ENCODE assay signal across 36 cellular contexts in the genomic region with DNA sequence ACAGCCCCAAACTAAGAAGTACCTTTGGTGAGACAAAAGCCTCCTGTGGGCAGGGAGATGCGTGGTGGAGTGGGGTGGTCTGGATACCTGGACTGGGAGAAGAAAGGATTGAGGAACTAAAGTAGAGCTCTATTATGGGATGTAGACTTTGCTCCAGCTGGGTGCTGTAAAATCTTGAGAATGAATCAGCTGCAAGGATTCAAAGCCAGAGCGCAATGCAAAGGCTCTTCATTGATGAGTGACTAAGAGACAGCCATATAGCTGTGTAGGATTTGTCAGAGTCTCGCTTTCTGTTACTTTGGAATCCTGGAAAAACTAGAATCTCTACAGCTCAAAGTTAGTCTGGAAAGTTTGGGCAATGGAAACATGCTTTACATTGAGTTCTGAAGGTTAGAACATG.
"Had no signal": no experiment of that assay in that cellular context is flagged by ENCODE, and none has a peak within 500 bp of the region (broad histone marks: within the 10 kb centered on the region; RNA-seq: fewer than 3 reads in every experiment).

No MANE protein-coding gene starts in this region.

- DNase-seq: activated CD4-positive, alpha-beta memory T cell treated with anti-CD3 and anti-CD28 coated beads for 36 hours; activated CD4-positive, alpha-beta T cell treated with anti-CD3 and anti-CD28 coated beads for 36 hours; activated CD4-positive, alpha-beta T cell treated with anti-CD3 and anti-CD28 coated beads, Interleukin-2, amount 10 ng/mL, durations not matched to agents 24 days and 14 days; activated CD4-positive, CD25-positive, alpha-beta regulatory T cell; activated CD4-positive, CD25-positive, alpha-beta regulatory T cell treated with anti-CD3 and anti-CD28 coated beads, Interleukin-2, amount 50 U/mL, for 72 hours; activated CD8-positive, alpha-beta memory T cell treated with anti-CD3 and anti-CD28 coated beads, Interleukin-2, amount 10 ng/mL, durations not matched to agents 7 days and 5 days; activated CD8-positive, alpha-beta memory T cell treated with anti-CD3 and anti-CD28 coated beads, Interleukin-2, amount 50 U/mL, for 4 hours; activated CD8-positive, alpha-beta T cell treated with anti-CD3 and anti-CD28 coated beads, Interleukin-2, amount 10 ng/mL, durations not matched to agents 7 days and 5 days; activated effector memory CD4-positive, alpha-beta T cell treated with anti-CD3 and anti-CD28 coated beads, Interleukin-2, amount 50 U/mL, for 16 hours; activated naive CD4-positive, alpha-beta T cell treated with anti-CD3 and anti-CD28 coated beads for 36 hours; activated naive CD8-positive, alpha-beta T cell treated with anti-CD3 and anti-CD28 coated beads for 36 hours; activated naive CD8-positive, alpha-beta T cell treated with anti-CD3 and anti-CD28 coated beads, Interleukin-2, amount 50 U/mL, for 24 hours; activated T-cell treated with anti-CD3 and anti-CD28 coated beads, Interleukin-2, amount 50 U/mL, for 1 hour; activated T-cell treated with anti-CD3 and anti-CD28 coated beads, Interleukin-2, amount 50 U/mL, for 48 hours; adrenal gland; amygdala; aorta; dorsolateral prefrontal cortex; effector memory CD4-positive, alpha-beta T cell; esophagus squamous epithelium; foreskin melanocyte; heart right ventricle; T-helper 1 cell; T-helper 17 cell; T1000 had no signal

- H3K27me3 Mint-ChIP-seq: activated CD4-positive, alpha-beta memory T cell treated with anti-CD3 and anti-CD28 coated beads for 36 hours; activated CD4-positive, alpha-beta T cell treated with anti-CD3 and anti-CD28 coated beads for 36 hours; activated CD4-positive, alpha-beta T cell treated with anti-CD3 and anti-CD28 coated beads, Interleukin-2, amount 10 ng/mL, durations not matched to agents 24 days and 14 days; activated CD8-positive, alpha-beta memory T cell treated with anti-CD3 and anti-CD28 coated beads, Interleukin-2, amount 10 ng/mL, durations not matched to agents 7 days and 5 days; activated naive CD4-positive, alpha-beta T cell treated with anti-CD3 and anti-CD28 coated beads, Interleukin-2, amount 50 U/mL, for 24 hours; activated naive CD8-positive, alpha-beta T cell treated with anti-CD3 and anti-CD28 coated beads for 36 hours; activated naive CD8-positive, alpha-beta T cell treated with anti-CD3 and anti-CD28 coated beads, Interleukin-2, amount 50 U/mL, for 24 hours; brain; central memory CD8-positive, alpha-beta T cell; dendritic cell treated with granulocyte-macrophage colony-stimulating factor and Interleukin-4, amounts not matched to agents 40 ng/mL and 50 ng/mL, for 4 days; T-helper 17 cell had no signal

- H3K4me3 Mint-ChIP-seq: activated CD4-positive, alpha-beta memory T cell treated with anti-CD3 and anti-CD28 coated beads for 36 hours; activated CD4-positive, alpha-beta T cell treated with anti-CD3 and anti-CD28 coated beads for 36 hours; activated CD4-positive, alpha-beta T cell treated with anti-CD3 and anti-CD28 coated beads, Interleukin-2, amount 10 ng/mL, durations not matched to agents 24 days and 14 days; activated CD8-positive, alpha-beta memory T cell treated with anti-CD3 and anti-CD28 coated beads, Interleukin-2, amount 10 ng/mL, durations not matched to agents 7 days and 5 days; activated CD8-positive, alpha-beta T cell treated with anti-CD3 and anti-CD28 coated beads, Interleukin-2, amount 10 ng/mL, durations not matched to agents 7 days and 5 days; activated naive CD4-positive, alpha-beta T cell treated with anti-CD3 and anti-CD28 coated beads for 36 hours; activated naive CD4-positive, alpha-beta T cell treated with anti-CD3 and anti-CD28 coated beads, Interleukin-2, amount 50 U/mL, for 24 hours; activated naive CD8-positive, alpha-beta T cell treated with anti-CD3 and anti-CD28 coated beads for 36 hours; activated naive CD8-positive, alpha-beta T cell treated with anti-CD3 and anti-CD28 coated beads, Interleukin-2, amount 50 U/mL, for 24 hours; activated T-helper 1 cell treated with anti-CD3 and anti-CD28 coated beads, Interleukin-12 subunit alpha, Interleukin-12 subunit beta, Interleukin-2, Interleukin-4 antibody, amounts not matched to agents 30 ng/mL and 10 ng/mL and 1 ng/mL, durations not matched to agents 14 hours and 24 hours and 36 hours; brain; central memory CD8-positive, alpha-beta T cell; dendritic cell treated with granulocyte-macrophage colony-stimulating factor and Interleukin-4, amounts not matched to agents 40 ng/mL and 50 ng/mL, for 4 days; T-helper 17 cell; T-helper 2 cell treated with Interferon-gamma antibody and Interleukin-4, amounts not matched to agents 5 μg/mL and 100 μg/mL, for 36 hours had no signal

- H3K36me3 Mint-ChIP-seq: activated CD4-positive, alpha-beta memory T cell treated with anti-CD3 and anti-CD28 coated beads for 36 hours; activated CD8-positive, alpha-beta memory T cell treated with anti-CD3 and anti-CD28 coated beads, Interleukin-2, amount 10 ng/mL, durations not matched to agents 7 days and 5 days; activated naive CD4-positive, alpha-beta T cell treated with anti-CD3 and anti-CD28 coated beads, Interleukin-2, amount 50 U/mL, for 24 hours; activated naive CD8-positive, alpha-beta T cell treated with anti-CD3 and anti-CD28 coated beads for 36 hours; brain had no signal

- H3K4me3 ChIP-seq: adrenal gland, breast epithelium, coronary artery, dorsolateral prefrontal cortex, esophagus squamous epithelium, gastroesophageal sphincter, heart right ventricle had no signal

- H3K9me3 Mint-ChIP-seq: activated naive CD8-positive, alpha-beta T cell treated with anti-CD3 and anti-CD28 coated beads for 36 hours; activated naive CD8-positive, alpha-beta T cell treated with anti-CD3 and anti-CD28 coated beads, Interleukin-2, amount 50 U/mL, for 24 hours; dendritic cell treated with granulocyte-macrophage colony-stimulating factor and Interleukin-4, amounts not matched to agents 40 ng/mL and 50 ng/mL, for 4 days had no signal

- H3K27ac Mint-ChIP-seq: activated CD4-positive, alpha-beta memory T cell treated with anti-CD3 and anti-CD28 coated beads for 36 hours; activated CD4-positive, alpha-beta T cell treated with anti-CD3 and anti-CD28 coated beads for 36 hours; activated CD4-positive, alpha-beta T cell treated with anti-CD3 and anti-CD28 coated beads, Interleukin-2, amount 10 ng/mL, durations not matched to agents 24 days and 14 days; activated CD8-positive, alpha-beta memory T cell treated with anti-CD3 and anti-CD28 coated beads, Interleukin-2, amount 10 ng/mL, durations not matched to agents 7 days and 5 days; activated CD8-positive, alpha-beta T cell treated with anti-CD3 and anti-CD28 coated beads, Interleukin-2, amount 10 ng/mL, durations not matched to agents 7 days and 5 days; activated naive CD4-positive, alpha-beta T cell treated with anti-CD3 and anti-CD28 coated beads for 36 hours; activated naive CD4-positive, alpha-beta T cell treated with anti-CD3 and anti-CD28 coated beads, Interleukin-2, amount 50 U/mL, for 24 hours; activated naive CD8-positive, alpha-beta T cell treated with anti-CD3 and anti-CD28 coated beads for 36 hours; activated naive CD8-positive, alpha-beta T cell treated with anti-CD3 and anti-CD28 coated beads, Interleukin-2, amount 50 U/mL, for 24 hours; activated T-helper 1 cell treated with anti-CD3 and anti-CD28 coated beads, Interleukin-12 subunit alpha, Interleukin-12 subunit beta, Interleukin-2, Interleukin-4 antibody, amounts not matched to agents 30 ng/mL and 10 ng/mL and 1 ng/mL, durations not matched to agents 14 hours and 24 hours and 36 hours; activated T-helper 2 cell treated with anti-CD3 and anti-CD28 coated beads, Interferon-gamma antibody, Interleukin-2, Interleukin-4, amounts not matched to agents 10 μg/mL and 5 μg/mL and 100 μg/mL, durations not matched to agents 14 hours and 24 hours and 36 hours; brain; dendritic cell treated with granulocyte-macrophage colony-stimulating factor and Interleukin-4, amounts not matched to agents 40 ng/mL and 50 ng/mL, for 4 days; T-helper 17 cell; T-helper 2 cell treated with Interferon-gamma antibody and Interleukin-4, amounts not matched to agents 5 μg/mL and 100 μg/mL, for 36 hours had no signal

- H3K4me1 Mint-ChIP-seq: activated CD4-positive, alpha-beta T cell treated with anti-CD3 and anti-CD28 coated beads for 36 hours; activated CD4-positive, alpha-beta T cell treated with anti-CD3 and anti-CD28 coated beads, Interleukin-2, amount 10 ng/mL, durations not matched to agents 24 days and 14 days; activated CD8-positive, alpha-beta memory T cell treated with anti-CD3 and anti-CD28 coated beads, Interleukin-2, amount 10 ng/mL, durations not matched to agents 7 days and 5 days; activated naive CD4-positive, alpha-beta T cell treated with anti-CD3 and anti-CD28 coated beads, Interleukin-2, amount 50 U/mL, for 24 hours; activated naive CD8-positive, alpha-beta T cell treated with anti-CD3 and anti-CD28 coated beads for 36 hours; activated naive CD8-positive, alpha-beta T cell treated with anti-CD3 and anti-CD28 coated beads, Interleukin-2, amount 50 U/mL, for 24 hours; central memory CD8-positive, alpha-beta T cell; T-helper 17 cell had no signal

- H3K4me1 ChIP-seq: adrenal gland, breast epithelium, gastroesophageal sphincter, heart right ventricle had no signal

- H3K36me3 ChIP-seq: adrenal gland, breast epithelium, esophagus squamous epithelium, gastroesophageal sphincter, heart right ventricle had no signal

- H3K27ac ChIP-seq: adrenal gland, breast epithelium, coronary artery, dorsolateral prefrontal cortex, epithelial cell of prostate, esophagus squamous epithelium, gastroesophageal sphincter, heart right ventricle had no signal

- H3K9me3 ChIP-seq: adrenal gland, breast epithelium, esophagus squamous epithelium, gastroesophageal sphincter had no signal

- H3K27me3 ChIP-seq: adrenal gland, breast epithelium, dorsolateral prefrontal cortex, esophagus squamous epithelium, gastroesophageal sphincter, heart right ventricle had no signal

- ATAC-seq: activated CD4-positive, alpha-beta T cell treated with anti-CD3 and anti-CD28 coated beads for 36 hours; activated CD8-positive, alpha-beta memory T cell treated with anti-CD3 and anti-CD28 coated beads, Interleukin-2, amount 10 ng/mL, durations not matched to agents 7 days and 5 days; activated CD8-positive, alpha-beta T cell treated with anti-CD3 and anti-CD28 coated beads, Interleukin-2, amount 10 ng/mL, durations not matched to agents 7 days and 5 days; activated naive CD8-positive, alpha-beta T cell treated with anti-CD3 and anti-CD28 coated beads, Interleukin-2, amount 50 U/mL, for 24 hours; gastroesophageal sphincter; heart right ventricle; T-helper 17 cell had no signal
